19 cellular contexts compared by ENCODE assay signal in the genomic region with DNA sequence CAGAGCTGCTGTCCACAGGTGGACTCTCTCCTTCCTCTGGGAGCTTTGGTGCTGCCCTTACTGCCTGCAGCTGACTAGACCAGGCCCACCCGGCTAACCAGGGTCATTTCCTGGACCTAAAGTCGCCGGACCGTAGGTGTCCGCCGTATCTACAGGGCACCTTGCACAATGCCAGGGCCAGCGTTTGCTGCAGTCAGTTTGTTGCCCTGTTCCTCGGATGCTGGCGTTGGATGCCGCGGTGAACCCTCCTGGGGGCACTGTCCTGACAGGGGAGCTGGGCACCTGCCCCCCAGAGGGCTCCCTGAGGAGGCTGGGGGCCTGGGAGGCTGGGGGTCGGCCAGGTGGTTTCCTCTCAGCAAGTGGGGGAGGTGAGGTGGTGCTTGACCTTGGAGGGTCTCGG.
"Had no signal": no experiment of that assay in that cellular context is flagged by ENCODE, and none has a peak within 500 bp of the region (broad histone marks: within the 10 kb centered on the region; RNA-seq: fewer than 3 reads in every experiment).

No MANE protein-coding gene starts in this region.

- H3K4me1 ChIP-seq: esophagus squamous epithelium, gastroesophageal sphincter, left ventricle myocardium inferior, uterus had no signal

- H3K9me3 Mint-ChIP-seq: type B pancreatic cell had no signal

- H3K9me3 ChIP-seq: esophagus squamous epithelium, gastroesophageal sphincter, left ventricle myocardium inferior, ovary, uterus had no signal

- H3K27me3 ChIP-seq: ovary had no signal

- H3K4me1 Mint-ChIP-seq: naive B cell had no signal

- DNase-seq: effector memory CD4-positive, alpha-beta T cell; esophagus squamous epithelium; foreskin fibroblast; glutamatergic neuron; islet precursor cell; left ventricle myocardium inferior; mesenchymal stem cell; naive B cell; nucleus accumbens; ovary; right cardiac atrium; small intestine; stimulated activated CD4-positive, alpha-beta T cell treated with anti-CD3 and anti-CD28 coated beads, Interleukin-2, amount 100 ng/mL, for 48 hours; stimulated activated naive CD4-positive, alpha-beta T cell treated with Interleukin-2 at 50 U/mL for 16 hours; uterus had no signal

- H3K27ac ChIP-seq: esophagus squamous epithelium, gastroesophageal sphincter, left ventricle myocardium inferior, ovary, uterus had no signal

- H3K4me3 Mint-ChIP-seq: naive B cell, type B pancreatic cell had no signal

- H3K4me3 ChIP-seq: esophagus squamous epithelium, gastroesophageal sphincter, left ventricle myocardium inferior, lung, ovary, uterus had no signal

- ATAC-seq: gastroesophageal sphincter, right cardiac atrium had no signal

- H3K36me3 ChIP-seq: esophagus squamous epithelium, gastroesophageal sphincter, left ventricle myocardium inferior, ovary, uterus had no signal

- H3K36me3 Mint-ChIP-seq: naive B cell, type B pancreatic cell had no signal

- H3K27ac Mint-ChIP-seq: progenitor cell of endocrine pancreas, type B pancreatic cell had no signal
